ENCODE assay signal across 8 cellular contexts in the genomic region with DNA sequence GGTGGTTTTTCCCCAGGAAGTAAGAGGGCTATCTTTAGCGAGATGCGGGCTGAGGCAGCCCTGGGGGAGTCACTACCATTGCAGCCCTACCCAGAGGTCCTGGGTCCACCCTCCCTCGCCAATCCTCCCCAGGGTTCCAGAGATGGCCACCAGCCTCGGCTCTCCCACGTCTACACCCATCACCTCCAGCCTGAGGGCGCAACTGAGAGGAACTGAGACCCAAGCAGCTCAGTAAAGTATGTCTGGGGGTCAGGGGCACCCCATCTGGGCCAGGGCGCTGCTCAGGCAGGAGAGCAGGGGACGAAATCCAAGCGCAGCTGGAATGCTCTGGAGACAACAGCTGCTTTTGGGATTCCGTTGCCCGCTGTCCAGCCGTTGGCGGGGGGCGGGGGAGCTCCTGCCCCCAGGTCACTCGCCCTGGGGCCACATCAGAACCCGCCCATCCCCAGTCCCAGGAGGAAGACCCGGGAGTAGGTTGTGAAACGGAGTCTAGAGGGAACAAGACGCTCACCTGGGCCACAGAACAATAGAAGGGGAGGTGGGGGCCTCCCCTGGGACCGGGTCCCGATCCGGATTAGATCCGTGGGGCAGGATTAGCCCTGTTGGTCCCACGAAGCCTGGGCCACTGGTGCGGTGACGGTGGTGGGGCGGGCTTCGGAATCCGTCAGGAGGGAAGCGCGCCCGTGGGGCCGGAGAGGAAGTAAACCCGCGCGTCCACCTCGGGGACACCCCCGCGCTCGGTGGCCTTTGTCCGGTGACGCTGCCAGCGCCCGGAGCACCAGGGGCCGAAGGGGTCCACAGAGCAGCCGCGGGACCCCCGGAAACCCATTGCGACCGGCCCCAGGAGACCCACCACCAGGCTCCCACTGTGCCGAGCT. TPM values are rescaled to one million over a fixed set of nuclear protein-coding genes. Genes with fewer than 3 reads are reported as not detected.
DNase-seq lines count a peak whose midpoint lies in the region; ATAC-seq and TF ChIP-seq lines count a peak whose summit lies in the region.

No MANE protein-coding gene starts in this region.

- ATAC-seq in HG03571 (IDR thresholded peaks at IDR 0.05; ENCODE audit: unreplicated experiment) (peak; percentile 4), GM21423 (IDR thresholded peaks at IDR 0.05; ENCODE audit: unreplicated experiment) (no peak), GM18520 (IDR thresholded peaks at IDR 0.05; ENCODE audit: unreplicated experiment) (no peak)

- no peaks in the 10 kb centered on the region for H3K27me3 Mint-ChIP-seq in activated CD4-positive, alpha-beta memory T cell treated with anti-CD3 and anti-CD28 coated beads for 36 hours
- peaks cover 7% of the 10 kb centered on the region for H3K27me3 Mint-ChIP-seq in neural progenitor cell (ENCODE audit: insufficient read depth, low read depth)

- CTCF ChIA-PET in activated CD4-positive, alpha-beta memory T cell treated with anti-CD3 and anti-CD28 coated beads for 36 hours (lab: Charles Lee): interaction anchor here (0.5 to 6.3 kb wide), 9 partner anchors 8 to 319 kb away, joined by 3 to 88 read pairs (median 12); partner anchors contain the start of genes ARIH2, IMPDH2, P4HTM and QRICH1

- DNase-seq in AG08396 (ENCODE audit: low spot score) (peak; percentile 29), GM13977 (ENCODE audit: low spot score) (peak; percentile 67), fibroblast of the aortic adventitia (ENCODE audit: low read depth) (no peak), neural progenitor cell (ENCODE audit: low spot score) (peak; percentile 78)
- peak; percentile 55 for DNase-seq in activated CD4-positive, alpha-beta memory T cell treated with anti-CD3 and anti-CD28 coated beads for 36 hours

- H3K9me3 ChIP-seq in neural progenitor cell (ENCODE audit: low read depth): no peaks in the 10 kb centered on the region

- TF ChIP-seq CTCF in GM13977 (IDR thresholded peaks at IDR 0.05; ENCODE audit: extremely low read depth, insufficient read depth, missing control alignments): peak; percentile 14
- TF ChIP-seq CTCF in fibroblast of the aortic adventitia (IDR thresholded peaks at IDR 0.05; ENCODE audit: insufficient read depth, low read length): no peak
- no peak for TF ChIP-seq CTCF in neural progenitor cell (IDR thresholded peaks at IDR 0.05)

- peak overlapping the region; percentile 82 for H3K4me2 ChIP-seq in neural progenitor cell

- H3K27ac ChIP-seq in neural progenitor cell: peak overlapping the region; percentile 63

- no peak overlapping the region for H2AFZ ChIP-seq in neural progenitor cell (replicated peaks)

- peaks cover 37% of the 10 kb centered on the region for H3K36me3 Mint-ChIP-seq in activated CD4-positive, alpha-beta memory T cell treated with anti-CD3 and anti-CD28 coated beads for 36 hours
- H3K36me3 Mint-ChIP-seq in neural progenitor cell: peaks cover 18% of the 10 kb centered on the region

- H4K20me1 ChIP-seq in neural progenitor cell (ENCODE audit: low read depth): peaks cover 32% of the 10 kb centered on the region

- peaks cover 76% of the 10 kb centered on the region for H3F3A ChIP-seq in neural progenitor cell (ENCODE audit: low read depth)

- H3K9me3 Mint-ChIP-seq in activated CD4-positive, alpha-beta memory T cell treated with anti-CD3 and anti-CD28 coated beads for 36 hours: no peaks in the 10 kb centered on the region
- no peaks in the 10 kb centered on the region for H3K9me3 Mint-ChIP-seq in neural progenitor cell

- H3K9ac ChIP-seq in neural progenitor cell: peak overlapping the region; percentile 75

- no peaks in the 10 kb centered on the region for H3K36me3 ChIP-seq in neural progenitor cell

- intact Hi-C loops in activated CD4-positive, alpha-beta memory T cell treated with anti-CD3 and anti-CD28 coated beads for 36 hours (cut with micrococcal nuclease): loop anchor here (1.0 to 10.0 kb wide), 8 partner anchors 9 to 424 kb away; partner anchors contain the start of genes IMPDH2, IP6K2, QRICH1 and RHOA

- peaks cover 48% of the 10 kb centered on the region for H3K4me1 Mint-ChIP-seq in activated CD4-positive, alpha-beta memory T cell treated with anti-CD3 and anti-CD28 coated beads for 36 hours (ENCODE audit: low read depth)
- H3K4me1 Mint-ChIP-seq in neural progenitor cell: peaks cover 26% of the 10 kb centered on the region

- peak overlapping the region; percentile 98 for H3K27ac Mint-ChIP-seq in activated CD4-positive, alpha-beta memory T cell treated with anti-CD3 and anti-CD28 coated beads for 36 hours
- H3K27ac Mint-ChIP-seq in neural progenitor cell: no peak overlapping the region

- peak overlapping the region; percentile 92 for H3K4me3 ChIP-seq in fibroblast of the aortic adventitia (ENCODE audit: low read depth, low read length)
- peak overlapping the region; percentile 73 for H3K4me3 ChIP-seq in neural progenitor cell

- in situ Hi-C loops in GM13977 (cut with MboI; ENCODE audit: low pct_unique_long_range_greater_than_20kb, low sequenced_read_pairs, unreplicated experiment): no loop called here

- peaks cover 44% of the 10 kb centered on the region for H3K79me2 ChIP-seq in neural progenitor cell (ENCODE audit: low read depth)

- peaks cover 15% of the 10 kb centered on the region for H3K4me1 ChIP-seq in neural progenitor cell

- peak overlapping the region; percentile 97 for H3K4me3 Mint-ChIP-seq in activated CD4-positive, alpha-beta memory T cell treated with anti-CD3 and anti-CD28 coated beads for 36 hours
- H3K4me3 Mint-ChIP-seq in neural progenitor cell: peak overlapping the region; percentile 97

- POLR2A ChIA-PET in activated CD4-positive, alpha-beta memory T cell treated with anti-CD3 and anti-CD28 coated beads for 36 hours (lab: Charles Lee): interaction anchor here (0.5 to 9.7 kb wide), 9 partner anchors 8 to 397 kb away, joined by 3 to 135 read pairs (median 15); partner anchors contain the start of genes ARIH2, IMPDH2, P4HTM and QRICH1

- H3K27me3 ChIP-seq in neural progenitor cell: no peaks in the 10 kb centered on the region

RNA-seq across cellular contexts. Expression of gene NDUFAF3, which starts 1.3 kb away (rescaled TPM):
- total RNA-seq in activated CD4-positive, alpha-beta memory T cell treated with anti-CD3 and anti-CD28 coated beads for 36 hours: 100 to 1,000 TPM; 101 to 106 TPM
- total RNA-seq in fibroblast of the aortic adventitia (ENCODE audit: low replicate concordance) (22.1 and 41.0 TPM in 2 replicates), neural progenitor cell (ENCODE audit: low replicate concordance) (26.2 and 36.8 TPM in 2 replicates)

RNA-seq across cellular contexts. Expression of gene DALRD3, which starts 2.2 kb away (rescaled TPM):
- total RNA-seq in activated CD4-positive, alpha-beta memory T cell treated with anti-CD3 and anti-CD28 coated beads for 36 hours: 10 to 100 TPM; 26.2 to 26.5 TPM
- total RNA-seq in fibroblast of the aortic adventitia (ENCODE audit: low replicate concordance) (32.6 and 46.4 TPM in 2 replicates), neural progenitor cell (ENCODE audit: low replicate concordance) (32.9 and 57.4 TPM in 2 replicates)

RNA-seq across cellular contexts. Expression of gene IMPDH2, which starts 8.6 kb away (rescaled TPM):
- total RNA-seq in activated CD4-positive, alpha-beta memory T cell treated with anti-CD3 and anti-CD28 coated beads for 36 hours: 100 to 1,000 TPM; 430 to 454 TPM
- total RNA-seq in fibroblast of the aortic adventitia (ENCODE audit: low replicate concordance) (313 and 402 TPM in 2 replicates), neural progenitor cell (ENCODE audit: low replicate concordance) (271 and 313 TPM in 2 replicates)

RNA-seq across cellular contexts. Expression of gene WDR6, which starts 13.4 kb away (rescaled TPM):
- total RNA-seq in activated CD4-positive, alpha-beta memory T cell treated with anti-CD3 and anti-CD28 coated beads for 36 hours: 100 to 1,000 TPM; 139 to 144 TPM
- total RNA-seq in fibroblast of the aortic adventitia (ENCODE audit: low replicate concordance) (65.4 and 99.8 TPM in 2 replicates), neural progenitor cell (ENCODE audit: low replicate concordance) (131 and 215 TPM in 2 replicates)

RNA-seq across cellular contexts. Expression of gene P4HTM, which starts 30.5 kb away (rescaled TPM):
- 10 to 100 TPM; 32.7 to 32.8 TPM for total RNA-seq in activated CD4-positive, alpha-beta memory T cell treated with anti-CD3 and anti-CD28 coated beads for 36 hours
- 22.2 and 49.1 TPM in 2 replicates for total RNA-seq in fibroblast of the aortic adventitia (ENCODE audit: low replicate concordance)
- total RNA-seq in neural progenitor cell (ENCODE audit: low replicate concordance): 15.3 and 34.6 TPM in 2 replicates
